Comparison of ENCODE assay signal across 29 cellular contexts in genomic region chr7:157168571-157168970, GRCh38.
"Had no signal": no experiment of that assay in that cellular context is flagged by ENCODE, and none has a peak within 500 bp of the region (broad histone marks: within the 10 kb centered on the region; RNA-seq: fewer than 3 reads in every experiment).

No MANE protein-coding gene starts in this region.

- ATAC-seq: activated CD4-positive, CD25-positive, alpha-beta regulatory T cell treated with anti-CD3 and anti-CD28 coated beads, Interleukin-2, amount 50 U/mL, for 24 hours; activated CD8-positive, alpha-beta memory T cell treated with anti-CD3 and anti-CD28 coated beads, Interleukin-2, amount 10 ng/mL, durations not matched to agents 7 days and 5 days; body of pancreas; Panc1 had no signal

- H3K4me1 ChIP-seq: adrenal gland, body of pancreas, breast epithelium, SJCRH30 had no signal

- H3K4me1 Mint-ChIP-seq: activated CD8-positive, alpha-beta memory T cell treated with anti-CD3 and anti-CD28 coated beads, Interleukin-2, amount 10 ng/mL, durations not matched to agents 7 days and 5 days had no signal

- H3K27me3 ChIP-seq: adrenal gland, body of pancreas, breast epithelium, MG63, SJCRH30 had no signal

- H3K27ac Mint-ChIP-seq: activated CD4-positive, alpha-beta memory T cell treated with anti-CD3 and anti-CD28 coated beads, Interleukin-2, amount 10 ng/mL, durations not matched to agents 7 days and 5 days; activated CD8-positive, alpha-beta memory T cell treated with anti-CD3 and anti-CD28 coated beads, Interleukin-2, amount 10 ng/mL, durations not matched to agents 7 days and 5 days; activated naive CD4-positive, alpha-beta T cell treated with anti-CD3 and anti-CD28 coated beads for 36 hours; activated naive CD8-positive, alpha-beta T cell treated with anti-CD3 and anti-CD28 coated beads, Interleukin-2, amount 10 ng/mL, durations not matched to agents 7 days and 5 days; T-helper 2 cell treated with Interferon-gamma antibody and Interleukin-4, amounts not matched to agents 5 μg/mL and 100 μg/mL, for 36 hours had no signal

- DNase-seq: activated CD4-positive, alpha-beta memory T cell treated with anti-CD3 and anti-CD28 coated beads, Interleukin-2, amount 10 ng/mL, durations not matched to agents 7 days and 5 days; activated CD4-positive, alpha-beta T cell treated with anti-CD3 and anti-CD28 coated beads for 4 hours; activated CD8-positive, alpha-beta memory T cell treated with anti-CD3 and anti-CD28 coated beads for 24 hours; activated CD8-positive, alpha-beta memory T cell treated with anti-CD3 and anti-CD28 coated beads, Interleukin-2, amount 10 ng/mL, durations not matched to agents 7 days and 5 days; activated CD8-positive, alpha-beta memory T cell treated with anti-CD3 and anti-CD28 coated beads, Interleukin-2, amount 50 U/mL, for 48 hours; activated gamma-delta T cell treated with Interleukin-2 at 50 U/mL for 16 hours; activated naive CD4-positive, alpha-beta T cell treated with anti-CD3 and anti-CD28 coated beads for 36 hours; activated naive CD8-positive, alpha-beta T cell treated with anti-CD3 and anti-CD28 coated beads, Interleukin-2, amount 10 ng/mL, durations not matched to agents 7 days and 5 days; activated T-cell treated with anti-CD3 and anti-CD28 coated beads, Interleukin-2, amount 50 U/mL, for 1 hour; adrenal gland; body of pancreas; caudate nucleus; cerebellar nuclear complex; Kasumi-1; KG1; MG63; NCI-H1048; NCI-H1105 treated with DMSO at 0.1 percent for 48 hours; NCI-H1436; NCI-H1694; NCI-H2029; NCI-H345; NCI-H524 treated with DMSO at 0.1 percent for 48 hours; SHP77; SJCRH30 had no signal

- H3K27ac ChIP-seq: adrenal gland, body of pancreas, breast epithelium, SJCRH30 had no signal

- H3K27me3 Mint-ChIP-seq: activated CD4-positive, alpha-beta memory T cell treated with anti-CD3 and anti-CD28 coated beads, Interleukin-2, amount 10 ng/mL, durations not matched to agents 7 days and 5 days; activated CD8-positive, alpha-beta memory T cell treated with anti-CD3 and anti-CD28 coated beads, Interleukin-2, amount 10 ng/mL, durations not matched to agents 7 days and 5 days; activated naive CD8-positive, alpha-beta T cell treated with anti-CD3 and anti-CD28 coated beads, Interleukin-2, amount 10 ng/mL, durations not matched to agents 7 days and 5 days had no signal

- H3K36me3 ChIP-seq: breast epithelium had no signal

- H3K4me3 Mint-ChIP-seq: activated CD4-positive, alpha-beta memory T cell treated with anti-CD3 and anti-CD28 coated beads, Interleukin-2, amount 10 ng/mL, durations not matched to agents 7 days and 5 days; activated CD8-positive, alpha-beta memory T cell treated with anti-CD3 and anti-CD28 coated beads, Interleukin-2, amount 10 ng/mL, durations not matched to agents 7 days and 5 days; activated naive CD4-positive, alpha-beta T cell treated with anti-CD3 and anti-CD28 coated beads for 36 hours; activated naive CD8-positive, alpha-beta T cell treated with anti-CD3 and anti-CD28 coated beads, Interleukin-2, amount 10 ng/mL, durations not matched to agents 7 days and 5 days; T-helper 2 cell treated with Interferon-gamma antibody and Interleukin-4, amounts not matched to agents 5 μg/mL and 100 μg/mL, for 36 hours had no signal

- H3K9me3 ChIP-seq: body of pancreas, MG63, SJCRH30 had no signal

- H3K4me3 ChIP-seq: adrenal gland, body of pancreas, breast epithelium, MG63, SJCRH30 had no signal
